ENCODE assay signal across 16 cellular contexts in genomic region chr6:124040655-124041054, GRCh38.
DNase-seq lines count a peak whose midpoint lies in the region; ATAC-seq and TF ChIP-seq lines count a peak whose summit lies in the region.
"Had no signal": no experiment of that assay in that cellular context is flagged by ENCODE, and none has a peak within 500 bp of the region (broad histone marks: within the 10 kb centered on the region; RNA-seq: fewer than 3 reads in every experiment).

No MANE protein-coding gene starts in this region.

- intact Hi-C loops in activated CD4-positive, alpha-beta T cell treated with anti-CD3 and anti-CD28 coated beads for 36 hours (cut with DNase I, micrococcal nuclease) = no loop called here
- intact Hi-C loops in CD14-positive monocyte (cut with micrococcal nuclease) = no loop called here

- CTCF ChIA-PET in activated CD4-positive, alpha-beta T cell treated with anti-CD3 and anti-CD28 coated beads for 36 hours (lab: Charles Lee) = no interaction called here

- no peaks in the 10 kb centered on the region for H3K9me3 Mint-ChIP-seq in activated CD4-positive, alpha-beta T cell treated with anti-CD3 and anti-CD28 coated beads for 36 hours (ENCODE audit: low read depth)
- peaks cover 0 to 5% (median 0%) of the 10 kb centered on the region in 7 donors for H3K9me3 Mint-ChIP-seq in CD14-positive monocyte
- H3K9me3 Mint-ChIP-seq: T-helper 2 cell treated with Interferon-gamma antibody and Interleukin-4, amounts not matched to agents 5 μg/mL and 100 μg/mL, for 36 hours had no signal

- H3K27ac Mint-ChIP-seq in activated CD4-positive, alpha-beta T cell treated with anti-CD3 and anti-CD28 coated beads for 36 hours = no peak overlapping the region
- H3K27ac Mint-ChIP-seq in CD14-positive monocyte = no peak overlapping the region
- H3K27ac Mint-ChIP-seq: T-helper 2 cell treated with Interferon-gamma antibody and Interleukin-4, amounts not matched to agents 5 μg/mL and 100 μg/mL, for 36 hours had no signal

- H3K36me3 Mint-ChIP-seq in activated CD4-positive, alpha-beta T cell treated with anti-CD3 and anti-CD28 coated beads for 36 hours (ENCODE audit: low read depth) = no peaks in the 10 kb centered on the region
- no peaks in the 10 kb centered on the region for H3K36me3 Mint-ChIP-seq in CD14-positive monocyte

- ATAC-seq in activated CD4-positive, alpha-beta T cell treated with anti-CD3 and anti-CD28 coated beads for 36 hours = peak; percentile 23
- peak; percentile 78 for ATAC-seq in HG02763 (IDR thresholded peaks at IDR 0.05; ENCODE audit: unreplicated experiment)
- ATAC-seq in HG03469 (IDR thresholded peaks at IDR 0.05; ENCODE audit: unreplicated experiment) = peak; percentile 94
- ATAC-seq in left lobe of liver = no peak
- no peak for ATAC-seq in GM19328 (IDR thresholded peaks at IDR 0.05; ENCODE audit: unreplicated experiment)
- ATAC-seq: A549, left ventricle myocardium superior had no signal

- H3K4me3 Mint-ChIP-seq in activated CD4-positive, alpha-beta T cell treated with anti-CD3 and anti-CD28 coated beads for 36 hours = no peak overlapping the region
- H3K4me3 Mint-ChIP-seq in CD14-positive monocyte = no peak overlapping the region
- H3K4me3 Mint-ChIP-seq: T-helper 2 cell treated with Interferon-gamma antibody and Interleukin-4, amounts not matched to agents 5 μg/mL and 100 μg/mL, for 36 hours had no signal

- POLR2A ChIA-PET in activated CD4-positive, alpha-beta T cell treated with anti-CD3 and anti-CD28 coated beads for 36 hours (lab: Charles Lee) = interaction anchor here (0.6 kb wide), 1 partner anchor 186 kb away, joined by 5 read pairs; no protein-coding TSS in a partner anchor

- TF ChIP-seq CTCF in CD14-positive monocyte (IDR thresholded peaks at IDR 0.05) = no peak

- no peaks in the 10 kb centered on the region for H3K4me1 Mint-ChIP-seq in activated CD4-positive, alpha-beta T cell treated with anti-CD3 and anti-CD28 coated beads for 36 hours
- H3K4me1 Mint-ChIP-seq in CD14-positive monocyte = peaks cover 6% of the 10 kb centered on the region

- DNase-seq in activated CD4-positive, alpha-beta T cell treated with anti-CD3 and anti-CD28 coated beads for 36 hours = no peak
- no peak for DNase-seq in activated CD4-positive, alpha-beta T cell treated with anti-CD3 and anti-CD28 coated beads, Interleukin-2, amount 50 U/mL, for 1 hour
- DNase-seq in kidney tubule cell (ENCODE audit: low spot score) = peak; percentile 10
- no peak for DNase-seq in left lobe of liver (ENCODE audit: low spot score)
- no peak for DNase-seq in CD14-positive monocyte (ENCODE audit: low spot score)
- DNase-seq: activated T-cell treated with anti-CD3 and anti-CD28 coated beads, Interleukin-2, amount 50 U/mL, for 48 hours; cerebellar nuclear complex; KBM-7; left ventricle myocardium superior; NCI-H526; stimulated activated CD4-positive, alpha-beta T cell treated with anti-CD3 and anti-CD28 coated beads, Interleukin-4, amount 100 ng/mL, for 4 hours had no signal

- no peaks in the 10 kb centered on the region for H3K27me3 Mint-ChIP-seq in activated CD4-positive, alpha-beta T cell treated with anti-CD3 and anti-CD28 coated beads for 36 hours
- no peaks in the 10 kb centered on the region for H3K27me3 Mint-ChIP-seq in CD14-positive monocyte (ENCODE audit: low read depth in 3 of 3)

Comparison
In these comparisons a context has a peak if more than half of its experiments do, and no peak if none do; other contexts are left out.
1. ATAC-seq: peak in activated CD4-positive, alpha-beta T cell treated with anti-CD3 and anti-CD28 coated beads for 36 hours (single experiment), HG02763 (single experiment) and HG03469 (single experiment); none in left lobe of liver (single experiment) and GM19328 (single experiment).